ENCODE assay signal across 15 cellular contexts in the genomic region with DNA sequence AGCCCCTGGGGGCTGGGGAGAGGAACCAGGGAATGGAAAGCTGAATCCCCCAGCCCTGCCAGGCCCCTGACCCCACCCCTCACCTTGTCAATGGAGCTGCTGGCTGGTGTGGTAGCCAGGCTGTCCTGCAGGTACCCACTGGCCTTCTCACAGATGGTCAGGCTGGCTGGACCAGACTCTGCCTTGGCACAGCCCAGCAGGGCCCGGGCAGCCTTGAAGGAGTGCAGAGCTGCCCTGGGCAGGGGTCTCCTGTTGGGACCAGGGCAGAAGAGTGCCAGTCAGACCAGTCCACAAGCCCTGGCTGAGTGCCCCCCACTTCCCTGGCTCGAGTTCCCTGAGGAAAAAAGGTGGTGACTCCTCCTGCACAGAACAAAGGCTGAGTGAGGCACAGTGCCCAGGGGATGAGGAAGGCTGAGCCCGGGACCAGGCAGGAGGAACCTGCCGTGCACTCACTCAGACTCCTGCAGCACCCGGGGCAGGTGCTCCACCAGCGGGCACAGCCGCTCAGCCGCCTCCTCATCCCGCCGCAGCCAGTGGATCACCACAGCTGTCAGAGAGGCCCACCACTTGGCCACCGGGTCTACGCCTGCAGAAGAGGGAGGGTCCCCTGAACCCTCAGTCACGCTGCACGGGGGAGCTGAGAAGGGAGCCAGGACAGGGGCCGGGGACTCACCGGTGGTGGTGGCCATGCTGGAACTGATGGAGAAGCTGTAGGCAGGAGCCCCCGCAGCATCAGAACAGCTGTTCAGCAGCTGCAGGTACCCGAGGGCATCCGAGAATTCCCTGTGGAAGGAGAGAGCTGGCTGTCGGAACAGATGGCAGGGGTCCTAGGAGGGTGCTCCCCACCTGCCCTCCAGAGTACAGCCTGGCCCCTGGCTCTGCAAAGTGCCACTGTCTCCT. TPM values are rescaled to one million over a fixed set of nuclear protein-coding genes. Genes with fewer than 3 reads are reported as not detected.
DNase-seq lines count a peak whose midpoint lies in the region; ATAC-seq and TF ChIP-seq lines count a peak whose summit lies in the region.
"Had no signal": no experiment of that assay in that cellular context is flagged by ENCODE, and none has a peak within 500 bp of the region (broad histone marks: within the 10 kb centered on the region; RNA-seq: fewer than 3 reads in every experiment).

No MANE protein-coding gene starts in this region.

- intact Hi-C loops in psoas muscle (cut with DNase I) (loop anchor here (5.0 to 10.0 kb wide), 3 partner anchors 103 to 220 kb away; a partner anchor contains a TSS), stomach (cut with DNase I; ENCODE audit: low total_unique reads) (loop anchor here (5.0 kb wide), 1 partner anchor 48 kb away; no protein-coding TSS in a partner anchor)

- 46 to 52% (median 49%) methylated on average over 13 to 20 of the region's 20 CpGs for WGBS in psoas muscle, 3 donors
- 69 to 80% (median 78%) methylated on average over 13 to 20 of the region's 20 CpGs for WGBS in stomach, 5 donors

- H3K27me3 ChIP-seq in psoas muscle (ENCODE audit: insufficient read depth in 3 of 3, low read length in 2 of 3) (no peaks in the 10 kb centered on the region), stomach (no peaks in the 10 kb centered on the region)
- H3K27me3 ChIP-seq: neutrophil, testis had no signal

- H3K9me3 ChIP-seq in psoas muscle (no peaks in the 10 kb centered on the region), stomach (no peaks in the 10 kb centered on the region)
- H3K9me3 ChIP-seq: neutrophil, testis had no signal

- peak; percentile 63 for DNase-seq in NCI-H1694 (lab: John Stamatoyannopoulos, UW)
- DNase-seq in cerebellum (ENCODE audit: low spot score) = peak; percentile 62
- DNase-seq in psoas muscle = peak in 1 of 2 donors; percentile 11
- DNase-seq in stomach = no peak
- no peak for DNase-seq in NCI-H748 treated with DMSO at 0.1 percent for 48 hours (lab: John Stamatoyannopoulos, UW)
- DNase-seq: activated CD8-positive, alpha-beta T cell treated with anti-CD3 and anti-CD28 coated beads for 36 hours; activated effector memory CD4-positive, alpha-beta T cell treated with Interleukin-2 at 50 U/mL for 16 hours; CD4-positive, alpha-beta T cell; effector CD4-positive, alpha-beta T cell; NCI-H1930; SHP77 treated with DMSO at 0.1 percent for 48 hours; testis had no signal

- no peak for TF ChIP-seq EP300 in stomach (IDR thresholded peaks at IDR 0.05)

- H3K27ac ChIP-seq in C4-2B (peak overlapping the region; percentile 86), psoas muscle (peak overlapping the region; percentile 76), stomach (peak overlapping the region in 1 of 5 donors; percentile 24)
- H3K27ac ChIP-seq: neutrophil, testis had no signal

- TF ChIP-seq CTCF in C4-2B (conservative IDR thresholded peaks at IDR 0.05) = no peak
- no peak for TF ChIP-seq CTCF in psoas muscle (IDR thresholded peaks at IDR 0.05)
- TF ChIP-seq CTCF in stomach (IDR thresholded peaks at IDR 0.05) = no peak

- no peak overlapping the region for H3K4me3 ChIP-seq in psoas muscle
- no peak overlapping the region for H3K4me3 ChIP-seq in stomach
- H3K4me3 ChIP-seq: testis had no signal

- peaks cover 48% of the 10 kb centered on the region for H3K4me1 ChIP-seq in psoas muscle
- H3K4me1 ChIP-seq in stomach = peaks cover 39 to 82% (median 59%) of the 10 kb centered on the region in 4 donors

- TF ChIP-seq POLR2A in stomach (IDR thresholded peaks at IDR 0.05) = no peak

- H3K36me3 ChIP-seq in psoas muscle (ENCODE audit: insufficient read depth in 1 of 2, low read depth in 1 of 2) (peaks cover 3 to 78% of the 10 kb centered on the region in 2 donors), stomach (peaks cover 60 to 92% (median 77%) of the 10 kb centered on the region in 4 donors)

- no peak for ATAC-seq in psoas muscle
- no peak for ATAC-seq in GM18909 (IDR thresholded peaks at IDR 0.05; ENCODE audit: poor library complexity, unreplicated experiment)
- ATAC-seq: activated CD8-positive, alpha-beta T cell treated with anti-CD3 and anti-CD28 coated beads for 36 hours had no signal

RNA-seq across cellular contexts. Expression of a gene that starts 22.4 kb away (rescaled TPM):
- 11.8 TPM for total RNA-seq in cerebellum
- 10 to 100 TPM; 16.1 to 43.0 (median 31.1) TPM for total RNA-seq in psoas muscle
- 10 to 100 TPM in 2 of 3 donors, 1 to 10 TPM in 1; 6.2 to 19.2 (median 17.7) TPM for polyA plus RNA-seq in psoas muscle
- total RNA-seq in stomach = 100 to 1,000 TPM in 3 of 5 donors, 10 to 100 TPM in 2; 18.9 to 207 (median 126) TPM
- polyA plus RNA-seq in stomach = 10 to 100 TPM; 13.1 to 64.5 (median 17.2) TPM

Comparison
In these comparisons a context has a peak if more than half of its experiments do, and no peak if none do; other contexts are left out.
1. DNase-seq: peak in NCI-H1694 (single experiment) and cerebellum (single experiment); none in stomach (single experiment) and NCI-H748 treated with DMSO at 0.1 percent for 48 hours (single experiment).